Comparison of ENCODE assay signal across 9 cellular contexts in the genomic region with DNA sequence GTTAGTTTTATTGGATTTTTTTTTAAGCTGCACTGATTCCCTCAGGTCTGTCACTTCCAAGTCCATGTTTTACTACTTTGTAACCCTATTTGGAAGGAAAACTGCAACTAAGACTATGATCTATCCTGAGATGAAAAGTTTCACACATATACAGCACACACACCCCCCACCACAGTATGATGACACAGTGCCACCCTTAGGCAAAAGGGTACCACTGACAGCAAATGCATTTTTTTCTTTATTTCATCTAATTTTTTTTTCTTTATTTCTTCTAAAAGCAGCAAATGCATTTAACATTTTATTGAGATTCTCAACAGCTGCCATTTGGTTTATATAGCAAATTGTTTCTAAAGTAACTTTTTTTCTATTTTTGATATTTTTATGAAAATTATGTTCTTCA. TPM values are rescaled to one million over a fixed set of nuclear protein-coding genes. Genes with fewer than 3 reads are reported as not detected.
DNase-seq lines count a peak whose midpoint lies in the region; ATAC-seq, FAIRE-seq and TF ChIP-seq lines count a peak whose summit lies in the region.
"Had no signal": no experiment of that assay in that cellular context is flagged by ENCODE, and none has a peak within 500 bp of the region (broad histone marks: within the 10 kb centered on the region; RNA-seq: fewer than 3 reads in every experiment).

No MANE protein-coding gene starts in this region.

- H3K36me3 ChIP-seq in testis (ENCODE audit: low read depth, missing control alignments) = no peaks in the 10 kb centered on the region

- no peak for FAIRE-seq in HTR-8/SVneo (lab: Jason Lieb, UNC)

- H3K27ac Mint-ChIP-seq in stimulated activated naive CD8-positive, alpha-beta T cell treated with anti-CD3 and anti-CD28 coated beads, Interleukin-15, amount 100 ng/mL, for 72 hours = no peak overlapping the region

- H3K9me3 Mint-ChIP-seq in stimulated activated naive CD8-positive, alpha-beta T cell treated with anti-CD3 and anti-CD28 coated beads, Interleukin-15, amount 100 ng/mL, for 72 hours = no peaks in the 10 kb centered on the region

- no peaks in the 10 kb centered on the region for H3K4me1 Mint-ChIP-seq in stimulated activated naive CD8-positive, alpha-beta T cell treated with anti-CD3 and anti-CD28 coated beads, Interleukin-15, amount 100 ng/mL, for 72 hours

- H3K27me3 Mint-ChIP-seq in stimulated activated naive CD8-positive, alpha-beta T cell treated with anti-CD3 and anti-CD28 coated beads, Interleukin-15, amount 100 ng/mL, for 72 hours = no peaks in the 10 kb centered on the region

- intact Hi-C loops in testis (cut with DNase I; ENCODE audit: low total_unique reads) = no loop called here

- no peak overlapping the region for H3K4me3 Mint-ChIP-seq in stimulated activated naive CD8-positive, alpha-beta T cell treated with anti-CD3 and anti-CD28 coated beads, Interleukin-15, amount 100 ng/mL, for 72 hours

- H3K9me3 ChIP-seq in testis = no peaks in the 10 kb centered on the region

- H3K4me1 ChIP-seq in testis = no peaks in the 10 kb centered on the region

- TF ChIP-seq CTCF in VCaP (conservative IDR thresholded peaks at IDR 0.05) (peak; percentile 86), testis (IDR thresholded peaks at IDR 0.05) (peak in 1 of 3 experiments; percentile 26)

- no peaks in the 10 kb centered on the region for H3K27me3 ChIP-seq in testis

- ATAC-seq in stimulated activated naive CD8-positive, alpha-beta T cell treated with anti-CD3 and anti-CD28 coated beads, Interleukin-15, amount 100 ng/mL, for 72 hours = peak; percentile 86

- TF ChIP-seq POLR2A in testis (IDR thresholded peaks at IDR 0.05) = no peak

- no peak overlapping the region for H3K27ac ChIP-seq in VCaP
- no peak overlapping the region for H3K27ac ChIP-seq in testis

- no peak overlapping the region for H3K4me3 ChIP-seq in testis
- H3K4me3 ChIP-seq: skin epidermis had no signal

- DNase-seq in D341Med (ENCODE audit: low spot score) (peak; percentile 57), HTR-8/SVneo (ENCODE audit: insufficient read length, low spot score) (peak; percentile 47), fibroblast of gingiva (ENCODE audit: low read depth) (peak; percentile 52), GOT3 (lab: John Stamatoyannopoulos, UW) (no peak), testis (no peak), iPS-NIHi7 (ENCODE audit: extremely low spot score) (no peak)
- DNase-seq in stimulated activated naive CD8-positive, alpha-beta T cell treated with anti-CD3 and anti-CD28 coated beads, Interleukin-15, amount 100 ng/mL, for 72 hours = no peak

RNA-seq across cellular contexts. Expression of a gene that starts 21.2 kb away (rescaled TPM):
- 10 to 100 TPM; 86.1 to 95.6 TPM for total RNA-seq in testis
- 82.9 TPM for polyA plus RNA-seq in testis (ENCODE audit: insufficient read depth, low read depth, low replicate concordance)

RNA-seq across cellular contexts. Expression of a gene that starts 37.3 kb away (rescaled TPM):
- 10 to 100 TPM in 1 of 2 donors, 1 to 10 TPM in 1; 6.8 to 18.0 TPM for total RNA-seq in testis
- 30.3 TPM for polyA plus RNA-seq in testis (ENCODE audit: insufficient read depth, low read depth, low replicate concordance)

RNA-seq across cellular contexts. Expression of a gene that starts 52.7 kb away (rescaled TPM):
- 10 to 100 TPM in 1 of 2 donors, 1 to 10 TPM in 1; 6.2 to 16.1 TPM for total RNA-seq in testis
- polyA plus RNA-seq in testis (ENCODE audit: insufficient read depth, low read depth, low replicate concordance) = 8.9 TPM

RNA-seq across cellular contexts. Expression of a gene that starts 52.9 kb away (rescaled TPM):
- total RNA-seq in testis = 10 to 100 TPM; 50.8 to 78.0 TPM
- 138 TPM for polyA plus RNA-seq in testis (ENCODE audit: insufficient read depth, low read depth, low replicate concordance)

Comparison
In these comparisons a context has a peak if more than half of its experiments do, and no peak if none do; other contexts are left out.
1. DNase-seq: peak in D341Med (single experiment), HTR-8/SVneo (single experiment) and fibroblast of gingiva (single experiment); none in stimulated activated naive CD8-positive, alpha-beta T cell treated with anti-CD3 and anti-CD28 coated beads, Interleukin-15, amount 100 ng/mL, for 72 hours (0 of 2), GOT3 (single experiment), testis (single experiment) and iPS-NIHi7 (single experiment).